In genomic region chr1:43938892-43939587, GRCh38 we compare ENCODE assay signal across 1 cellular context.
A peak's percentile ranks its signal among the peaks of the same experiment; 100 is the strongest.
TF ChIP-seq lines count a peak whose summit lies in the region.

No MANE protein-coding gene starts in this region.

TF ChIP-seq in HepG2, 621 proteins besides CTCF, POLR2A, EP300 and RAD21:
- no peak for TF ChIP-seq ZNF232 (CRISPR knock-in tag; IDR thresholded peaks at IDR 0.05; ENCODE audit: borderline replicate concordance)
- TF ChIP-seq HNRNPK (IDR thresholded peaks at IDR 0.05; ENCODE audit: low read depth, low read length, poor library complexity, severe bottlenecking) = peak; percentile 88
- TF ChIP-seq POLR2AphosphoS2 (IDR thresholded peaks at IDR 0.05; ENCODE audit: low read depth, low read length) = no peak
- TF ChIP-seq ZNF777 (CRISPR knock-in tag; IDR thresholded peaks at IDR 0.05) = no peak
- no peak for TF ChIP-seq ADNP (CRISPR knock-in tag; IDR thresholded peaks at IDR 0.05)
- TF ChIP-seq, protein P1, sequence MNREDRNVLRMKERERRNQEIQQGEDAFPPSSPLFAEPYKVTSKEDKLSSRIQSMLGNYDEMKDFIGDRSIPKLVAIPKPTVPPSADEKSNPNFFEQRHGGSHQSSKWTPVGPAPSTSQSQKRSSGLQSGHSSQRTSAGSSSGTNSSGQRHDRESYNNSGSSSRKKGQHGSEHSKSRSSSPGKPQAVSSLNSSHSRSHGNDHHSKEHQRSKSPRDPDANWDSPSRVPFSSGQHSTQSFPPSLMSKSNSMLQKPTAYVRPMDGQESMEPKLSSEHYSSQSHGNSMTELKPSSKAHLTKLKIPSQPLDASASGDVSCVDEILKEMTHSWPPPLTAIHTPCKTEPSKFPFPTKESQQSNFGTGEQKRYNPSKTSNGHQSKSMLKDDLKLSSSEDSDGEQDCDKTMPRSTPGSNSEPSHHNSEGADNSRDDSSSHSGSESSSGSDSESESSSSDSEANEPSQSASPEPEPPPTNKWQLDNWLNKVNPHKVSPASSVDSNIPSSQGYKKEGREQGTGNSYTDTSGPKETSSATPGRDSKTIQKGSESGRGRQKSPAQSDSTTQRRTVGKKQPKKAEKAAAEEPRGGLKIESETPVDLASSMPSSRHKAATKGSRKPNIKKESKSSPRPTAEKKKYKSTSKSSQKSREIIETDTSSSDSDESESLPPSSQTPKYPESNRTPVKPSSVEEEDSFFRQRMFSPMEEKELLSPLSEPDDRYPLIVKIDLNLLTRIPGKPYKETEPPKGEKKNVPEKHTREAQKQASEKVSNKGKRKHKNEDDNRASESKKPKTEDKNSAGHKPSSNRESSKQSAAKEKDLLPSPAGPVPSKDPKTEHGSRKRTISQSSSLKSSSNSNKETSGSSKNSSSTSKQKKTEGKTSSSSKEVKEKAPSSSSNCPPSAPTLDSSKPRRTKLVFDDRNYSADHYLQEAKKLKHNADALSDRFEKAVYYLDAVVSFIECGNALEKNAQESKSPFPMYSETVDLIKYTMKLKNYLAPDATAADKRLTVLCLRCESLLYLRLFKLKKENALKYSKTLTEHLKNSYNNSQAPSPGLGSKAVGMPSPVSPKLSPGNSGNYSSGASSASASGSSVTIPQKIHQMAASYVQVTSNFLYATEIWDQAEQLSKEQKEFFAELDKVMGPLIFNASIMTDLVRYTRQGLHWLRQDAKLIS (CRISPR knock-in tag; IDR thresholded peaks at IDR 0.05) = no peak
- TF ChIP-seq ZNF160 (CRISPR knock-in tag; IDR thresholded peaks at IDR 0.05) = no peak
- 0 out of 2 replicates have a peak, but pooled peaks have one; percentile 61 for TF ChIP-seq PCBP1 (IDR thresholded peaks at IDR 0.05; ENCODE audit: borderline replicate concordance, low read depth, low read length)
- TF ChIP-seq, protein P2, sequence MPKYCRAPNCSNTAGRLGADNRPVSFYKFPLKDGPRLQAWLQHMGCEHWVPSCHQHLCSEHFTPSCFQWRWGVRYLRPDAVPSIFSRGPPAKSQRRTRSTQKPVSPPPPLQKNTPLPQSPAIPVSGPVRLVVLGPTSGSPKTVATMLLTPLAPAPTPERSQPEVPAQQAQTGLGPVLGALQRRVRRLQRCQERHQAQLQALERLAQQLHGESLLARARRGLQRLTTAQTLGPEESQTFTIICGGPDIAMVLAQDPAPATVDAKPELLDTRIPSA (CRISPR knock-in tag; IDR thresholded peaks at IDR 0.05; ENCODE audit: borderline replicate concordance) = no peak
- TF ChIP-seq SALL1 (CRISPR knock-in tag; IDR thresholded peaks at IDR 0.05) = no peak
- TF ChIP-seq HOXA5 (CRISPR knock-in tag; IDR thresholded peaks at IDR 0.05) = no peak
- TF ChIP-seq ZBTB7B (CRISPR knock-in tag; IDR thresholded peaks at IDR 0.05) = no peak
- TF ChIP-seq, protein P3, sequence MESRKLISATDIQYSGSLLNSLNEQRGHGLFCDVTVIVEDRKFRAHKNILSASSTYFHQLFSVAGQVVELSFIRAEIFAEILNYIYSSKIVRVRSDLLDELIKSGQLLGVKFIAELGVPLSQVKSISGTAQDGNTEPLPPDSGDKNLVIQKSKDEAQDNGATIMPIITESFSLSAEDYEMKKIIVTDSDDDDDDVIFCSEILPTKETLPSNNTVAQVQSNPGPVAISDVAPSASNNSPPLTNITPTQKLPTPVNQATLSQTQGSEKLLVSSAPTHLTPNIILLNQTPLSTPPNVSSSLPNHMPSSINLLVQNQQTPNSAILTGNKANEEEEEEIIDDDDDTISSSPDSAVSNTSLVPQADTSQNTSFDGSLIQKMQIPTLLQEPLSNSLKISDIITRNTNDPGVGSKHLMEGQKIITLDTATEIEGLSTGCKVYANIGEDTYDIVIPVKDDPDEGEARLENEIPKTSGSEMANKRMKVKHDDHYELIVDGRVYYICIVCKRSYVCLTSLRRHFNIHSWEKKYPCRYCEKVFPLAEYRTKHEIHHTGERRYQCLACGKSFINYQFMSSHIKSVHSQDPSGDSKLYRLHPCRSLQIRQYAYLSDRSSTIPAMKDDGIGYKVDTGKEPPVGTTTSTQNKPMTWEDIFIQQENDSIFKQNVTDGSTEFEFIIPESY (CRISPR knock-in tag; IDR thresholded peaks at IDR 0.05) = no peak
- TF ChIP-seq MAFF (IDR thresholded peaks at IDR 0.05; ENCODE audit: low read depth, low read length) = no peak
